25 cellular contexts compared by ENCODE assay signal in genomic region chr6:163709693-163710092, GRCh38.
DNase-seq lines count a peak whose midpoint lies in the region; TF ChIP-seq lines count a peak whose summit lies in the region.
"Had no signal": no experiment of that assay in that cellular context is flagged by ENCODE, and none has a peak within 500 bp of the region (broad histone marks: within the 10 kb centered on the region; RNA-seq: fewer than 3 reads in every experiment).

No MANE protein-coding gene starts in this region.

- H3K9ac ChIP-seq in skeletal muscle tissue (ENCODE audit: low read depth in 1 of 3, low read length in 3 of 3) (peak overlapping the region in 1 of 3 donors; percentile 68), Karpas-422 (ENCODE audit: low read length) (no peak overlapping the region)

- no peaks in the 10 kb centered on the region for H3K79me2 ChIP-seq in Karpas-422 (ENCODE audit: low read length)

- TF ChIP-seq POLR2A in spleen (IDR thresholded peaks at IDR 0.05), result no peak

- H3K27ac Mint-ChIP-seq in CD14-positive monocyte, result peak overlapping the region in 6 of 7 donors; percentile 19 to 93 (median 70)
- H3K27ac Mint-ChIP-seq: activated CD4-positive, alpha-beta T cell treated with anti-CD3 and anti-CD28 coated beads, Interleukin-2, amount 10 ng/mL, durations not matched to agents 7 days and 5 days; activated T-helper 1 cell treated with anti-CD3 and anti-CD28 coated beads, Interleukin-12 subunit alpha, Interleukin-12 subunit beta, Interleukin-2, Interleukin-4 antibody, amounts not matched to agents 30 ng/mL and 10 ng/mL and 1 ng/mL, durations not matched to agents 14 hours and 24 hours and 36 hours; natural killer cell treated with Interleukin-12 subunit alpha and Interleukin-12 subunit beta and Interleukin-15 and Interleukin-18, amount 100 ng/mL, for 72 hours had no signal

- no peaks in the 10 kb centered on the region for H3K27me3 ChIP-seq in left ventricle myocardium inferior (ENCODE audit: low read depth)
- no peaks in the 10 kb centered on the region for H3K27me3 ChIP-seq in skeletal muscle tissue (ENCODE audit: control insufficient read depth in 3 of 3, insufficient read depth in 3 of 3, low read length in 3 of 3)
- H3K27me3 ChIP-seq in Karpas-422 (ENCODE audit: low read length), result no peaks in the 10 kb centered on the region
- H3K27me3 ChIP-seq in spleen (replicated peaks in 1 of 7), result no peaks in the 10 kb centered on the region
- H3K27me3 ChIP-seq: BE2C, cardiac muscle cell, dorsolateral prefrontal cortex, pancreas, right lobe of liver had no signal

- H3K27ac ChIP-seq in left ventricle myocardium inferior (replicated peaks), result peak overlapping the region; percentile 91
- H3K27ac ChIP-seq in skeletal muscle tissue (ENCODE audit: low read depth, low read length), result peak overlapping the region; percentile 38
- no peak overlapping the region for H3K27ac ChIP-seq in Karpas-422 (ENCODE audit: low read length)
- no peak overlapping the region for H3K27ac ChIP-seq in spleen
- H3K27ac ChIP-seq: cardiac muscle cell, pancreas, right lobe of liver, SK-N-MC, VCaP had no signal

- peak overlapping the region in 1 of 2 donors; percentile 30 for H3K4me3 Mint-ChIP-seq in CD14-positive monocyte
- H3K4me3 Mint-ChIP-seq: activated CD4-positive, alpha-beta T cell treated with anti-CD3 and anti-CD28 coated beads, Interleukin-2, amount 10 ng/mL, durations not matched to agents 7 days and 5 days; activated T-helper 1 cell treated with anti-CD3 and anti-CD28 coated beads, Interleukin-12 subunit alpha, Interleukin-12 subunit beta, Interleukin-2, Interleukin-4 antibody, amounts not matched to agents 30 ng/mL and 10 ng/mL and 1 ng/mL, durations not matched to agents 14 hours and 24 hours and 36 hours; natural killer cell treated with Interleukin-12 subunit alpha and Interleukin-12 subunit beta and Interleukin-15 and Interleukin-18, amount 100 ng/mL, for 72 hours had no signal

- no peaks in the 10 kb centered on the region for H3K9me2 ChIP-seq in Karpas-422 (replicated peaks; ENCODE audit: insufficient read depth, low read length)

- peaks cover 0 to 8% (median 1%) of the 10 kb centered on the region in 3 donors for H3K27me3 Mint-ChIP-seq in CD14-positive monocyte (ENCODE audit: low read depth in 3 of 3)

- H4K20me1 ChIP-seq in Karpas-422 (ENCODE audit: insufficient read depth, low read depth, low read length), result no peaks in the 10 kb centered on the region

- no peak overlapping the region for H2AFZ ChIP-seq in Karpas-422 (ENCODE audit: low read length)

- intact Hi-C loops in CD14-positive monocyte (cut with micrococcal nuclease), result loop anchor here (5.0 to 10.0 kb wide), 2 partner anchors 42 to 45 kb away; no protein-coding TSS in a partner anchor
- intact Hi-C loops in left ventricle myocardium inferior (cut with micrococcal nuclease), result loop anchor here (5.0 to 10.0 kb wide), 2 partner anchors 248 to 275 kb away; no protein-coding TSS in a partner anchor
- intact Hi-C loops in spleen (cut with DNase I; ENCODE audit: low total_unique reads), result no loop called here

- H3K4me1 Mint-ChIP-seq in CD14-positive monocyte, result peaks cover 73% of the 10 kb centered on the region

- no peaks in the 10 kb centered on the region for H3K36me3 Mint-ChIP-seq in CD14-positive monocyte
- H3K36me3 Mint-ChIP-seq: natural killer cell treated with Interleukin-12 subunit alpha and Interleukin-12 subunit beta and Interleukin-15 and Interleukin-18, amount 100 ng/mL, for 72 hours had no signal

- H3K4me1 ChIP-seq in left ventricle myocardium inferior (peaks cover 65% of the 10 kb centered on the region), skeletal muscle tissue (ENCODE audit: control insufficient read depth in 3 of 3, insufficient read depth in 3 of 3, low read length in 3 of 3) (peaks cover 56 to 65% (median 64%) of the 10 kb centered on the region in 3 donors), Karpas-422 (ENCODE audit: low read length) (no peaks in the 10 kb centered on the region), spleen (peaks cover 30 to 85% (median 67%) of the 10 kb centered on the region in 6 donors)
- H3K4me1 ChIP-seq: Caco-2, pancreas, right lobe of liver had no signal

- no peak overlapping the region for H3K4me2 ChIP-seq in Karpas-422 (ENCODE audit: low read depth, low read length, poor library complexity, severe bottlenecking)

- no peak for DNase-seq in CD14-positive monocyte (ENCODE audit: low spot score)
- DNase-seq in UCSD-AML1 (lab: John Stamatoyannopoulos, UW; ENCODE audit: unreplicated experiment), result peak; percentile 72
- peak; percentile 47 for DNase-seq in left ventricle myocardium inferior
- DNase-seq in Karpas-422, result no peak
- no peak for DNase-seq in dedifferentiated amniotic fluid mesenchymal stem cell (ENCODE audit: extremely low spot score)
- DNase-seq in retina, result no peak
- DNase-seq in spleen, result no peak
- DNase-seq: activated CD4-positive, alpha-beta T cell treated with anti-CD3 and anti-CD28 coated beads, Interleukin-2, amount 10 ng/mL, durations not matched to agents 7 days and 5 days; activated naive CD4-positive, alpha-beta T cell treated with anti-CD3 and anti-CD28 coated beads, Interleukin-2, amount 50 U/mL, for 16 hours; BE2C; Caco-2; DMS79 treated with DMSO at 0.1 percent for 48 hours; dorsolateral prefrontal cortex; HCEC 1CT; NCI-H1048; NCI-H187; NCI-H69; pancreas; right lobe of liver had no signal

- H3K9me3 ChIP-seq in left ventricle myocardium inferior (replicated peaks) (no peaks in the 10 kb centered on the region), skeletal muscle tissue (ENCODE audit: control insufficient read depth in 3 of 3, low read length in 3 of 3) (no peaks in the 10 kb centered on the region), Karpas-422 (ENCODE audit: low read length) (no peaks in the 10 kb centered on the region; the same call in 1 of the 2 replicates), spleen (no peaks in the 10 kb centered on the region)
- H3K9me3 ChIP-seq: BE2C, Caco-2, pancreas, right lobe of liver had no signal

- H3K4me3 ChIP-seq in left ventricle myocardium inferior (no peak overlapping the region), skeletal muscle tissue (ENCODE audit: low read length in 3 of 3) (peak overlapping the region in 1 of 3 donors; percentile 13), Karpas-422 (ENCODE audit: low read length) (no peak overlapping the region), spleen (no peak overlapping the region)
- H3K4me3 ChIP-seq: cardiac muscle cell, dorsolateral prefrontal cortex, pancreas, right lobe of liver, SK-N-MC had no signal

- no peak for TF ChIP-seq CTCF in CD14-positive monocyte (IDR thresholded peaks at IDR 0.05)
- no peak for TF ChIP-seq CTCF in left ventricle myocardium inferior (IDR thresholded peaks at IDR 0.05; ENCODE audit: borderline replicate concordance)
- TF ChIP-seq CTCF in spleen (IDR thresholded peaks at IDR 0.05 in 8 of 11, conservative IDR thresholded peaks at IDR 0.05 in 3 of 11), result no peak

- 36 to 49% (median 39%) methylated on average over 3 of the region's 3 CpGs for WGBS in spleen, 5 donors

- H3K9me3 Mint-ChIP-seq in CD14-positive monocyte, result peaks cover 0 to 2% (median 0%) of the 10 kb centered on the region in 7 donors
- H3K9me3 Mint-ChIP-seq: activated CD4-positive, alpha-beta T cell treated with anti-CD3 and anti-CD28 coated beads, Interleukin-2, amount 10 ng/mL, durations not matched to agents 7 days and 5 days; activated T-helper 1 cell treated with anti-CD3 and anti-CD28 coated beads, Interleukin-12 subunit alpha, Interleukin-12 subunit beta, Interleukin-2, Interleukin-4 antibody, amounts not matched to agents 30 ng/mL and 10 ng/mL and 1 ng/mL, durations not matched to agents 14 hours and 24 hours and 36 hours; natural killer cell treated with Interleukin-12 subunit alpha and Interleukin-12 subunit beta and Interleukin-15 and Interleukin-18, amount 100 ng/mL, for 72 hours had no signal

- H3K36me3 ChIP-seq in left ventricle myocardium inferior, result no peaks in the 10 kb centered on the region
- no peaks in the 10 kb centered on the region for H3K36me3 ChIP-seq in skeletal muscle tissue (ENCODE audit: control insufficient read depth in 3 of 3, insufficient read depth in 3 of 3, low read length in 3 of 3)
- no peaks in the 10 kb centered on the region for H3K36me3 ChIP-seq in Karpas-422 (ENCODE audit: insufficient read depth, low read length)
- no peaks in the 10 kb centered on the region for H3K36me3 ChIP-seq in spleen
- H3K36me3 ChIP-seq: BE2C, cardiac muscle cell, pancreas, right lobe of liver had no signal

Comparison
In these comparisons a context has a peak if more than half of its experiments do, and no peak if none do; other contexts are left out.
1. DNase-seq: peak in UCSD-AML1 (single experiment) and left ventricle myocardium inferior (single experiment); none in CD14-positive monocyte (single experiment), Karpas-422 (single experiment), dedifferentiated amniotic fluid mesenchymal stem cell (single experiment), retina (single experiment) and spleen (single experiment).
2. H3K27ac ChIP-seq: peak in left ventricle myocardium inferior (single experiment) and skeletal muscle tissue (single experiment); none in Karpas-422 (single experiment) and spleen (0 of 8).